ENCODE assay signal across 19 cellular contexts in genomic region chr15:66822576-66822975, GRCh38.
"Had no signal": no experiment of that assay in that cellular context is flagged by ENCODE, and none has a peak within 500 bp of the region (broad histone marks: within the 10 kb centered on the region; RNA-seq: fewer than 3 reads in every experiment).

No MANE protein-coding gene starts in this region.

- H3K4me3 ChIP-seq: gastrocnemius medialis, lower lobe of right lung, neural progenitor cell, prostate gland, smooth muscle cell, thyroid gland had no signal

- H3K4me2 ChIP-seq: neural progenitor cell, smooth muscle cell had no signal

- H3K4me1 ChIP-seq: gastrocnemius medialis, prostate gland, thyroid gland had no signal

- H3K36me3 ChIP-seq: gastrocnemius medialis, lower lobe of right lung, neural progenitor cell, prostate gland, thyroid gland had no signal

- H3K27me3 ChIP-seq: gastrocnemius medialis, neural progenitor cell, thyroid gland had no signal

- H2AFZ ChIP-seq: neural progenitor cell had no signal

- H3K9me3 ChIP-seq: gastrocnemius medialis, lower lobe of right lung, prostate gland, thyroid gland had no signal

- DNase-seq: cortex of kidney; effector memory CD8-positive, alpha-beta T cell; foreskin fibroblast; gastrocnemius medialis; left ventricle myocardium superior; lower lobe of right lung; midbrain; naive thymus-derived CD4-positive, alpha-beta T cell; right cardiac atrium; stimulated activated CD4-positive, alpha-beta T cell treated with anti-CD3 and anti-CD28 coated beads, Interleukin-12 subunit alpha, Interleukin-12 subunit beta, amount 100 ng/mL, for 4 hours; stimulated activated CD4-positive, alpha-beta T cell treated with anti-CD3 and anti-CD28 coated beads, Interleukin-1b, Interleukin-23, amount 100 ng/mL, for 48 hours; stimulated activated CD4-positive, alpha-beta T cell treated with anti-CD3 and anti-CD28 coated beads, Interleukin-4, amount 100 ng/mL, for 1 hour; stimulated activated CD8-positive, alpha-beta memory T cell treated with anti-CD3 and anti-CD28 coated beads, Interleukin-4, amount 100 ng/mL, for 48 hours; stimulated activated naive CD4-positive, alpha-beta T cell; stimulated activated naive CD8-positive, alpha-beta T cell treated with anti-CD3 and anti-CD28 coated beads, Interleukin-15, amount 100 ng/mL, for 72 hours; thyroid gland had no signal

- H3K27ac ChIP-seq: gastrocnemius medialis, lower lobe of right lung, neural progenitor cell, prostate gland, thyroid gland had no signal

- H3K9ac ChIP-seq: neural progenitor cell had no signal

- ATAC-seq: effector memory CD8-positive, alpha-beta T cell; gastrocnemius medialis; left ventricle myocardium superior; lower lobe of right lung; naive thymus-derived CD4-positive, alpha-beta T cell; right cardiac atrium; stimulated activated naive CD8-positive, alpha-beta T cell treated with anti-CD3 and anti-CD28 coated beads, Interleukin-15, amount 100 ng/mL, for 72 hours had no signal
